ENCODE assay signal across 8 cellular contexts in the genomic region with DNA sequence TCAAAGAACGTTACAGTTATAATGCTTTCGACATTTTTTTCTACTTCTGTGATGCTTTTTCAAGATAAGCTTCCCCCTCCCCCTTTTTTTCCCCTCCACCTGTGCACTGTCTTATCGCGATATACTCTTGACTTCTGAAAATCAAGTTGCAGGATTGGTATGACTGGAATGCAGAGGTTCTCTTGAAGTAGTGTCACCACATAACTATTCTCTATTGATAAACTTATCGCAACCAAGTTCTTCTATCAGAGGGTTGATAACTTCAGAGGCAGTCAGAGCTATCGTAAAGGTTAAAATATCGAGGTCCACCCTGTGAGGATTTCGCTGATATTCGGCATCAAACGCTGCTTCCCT. TPM values are rescaled to one million over a fixed set of nuclear protein-coding genes. Genes with fewer than 3 reads are reported as not detected.
A peak's percentile ranks its signal among the peaks of the same experiment; 100 is the strongest.
DNase-seq lines count a peak whose midpoint lies in the region; ATAC-seq and TF ChIP-seq lines count a peak whose summit lies in the region.

No MANE protein-coding gene starts in this region.

- H3K9me3 Mint-ChIP-seq in GM23338: no peaks in the 10 kb centered on the region

- peak; percentile 79 for DNase-seq in GM23338 (ENCODE audit: low spot score)
- DNase-seq in RWPE1 (ENCODE audit: low spot score): peak; percentile 66
- DNase-seq in epithelial cell of proximal tubule (ENCODE audit: low read depth): peak; percentile 58
- DNase-seq in ecto neural progenitor cell (ENCODE audit: low spot score): no peak
- no peak for DNase-seq in activated CD4-positive, alpha-beta T cell treated with anti-CD3 and anti-CD28 coated beads for 48 hours

- peak overlapping the region; percentile 92 for H3K4me3 Mint-ChIP-seq in GM23338

- CTCF ChIA-PET in RWPE1 (lab: Yijun Ruan, JAX): interaction anchor here (0.6 to 1.5 kb wide), 4 partner anchors 15 to 547 kb away, joined by 3 to 5 read pairs (median 4); no protein-coding TSS in a partner anchor

- POLR2A ChIA-PET in RWPE1 (lab: Yijun Ruan, JAX; ENCODE audit: low non-redundant PET): no interaction called here

- no peak overlapping the region for H3K27ac ChIP-seq in GM23338 (ENCODE audit: low read depth)
- H3K27ac ChIP-seq in RWPE1: peak overlapping the region; percentile 84
- H3K27ac ChIP-seq in parathyroid adenoma: peak overlapping the region; percentile 83

- H3K4me3 ChIP-seq in GM23338 (peak overlapping the region; percentile 69), epithelial cell of proximal tubule (ENCODE audit: low read depth, low read length) (peak overlapping the region; percentile 78), parathyroid adenoma (ENCODE audit: low read depth, low read length) (peak overlapping the region; percentile 82)

- peaks cover 27% of the 10 kb centered on the region for H3K4me1 Mint-ChIP-seq in GM23338

- no peak overlapping the region for H3K9ac ChIP-seq in parathyroid adenoma

- H3K27me3 ChIP-seq in GM23338 (ENCODE audit: insufficient read depth): no peaks in the 10 kb centered on the region
- no peaks in the 10 kb centered on the region for H3K27me3 ChIP-seq in parathyroid adenoma (ENCODE audit: control insufficient read depth, insufficient read depth, low read length)

- H3K9me2 ChIP-seq in GM23338 (ENCODE audit: insufficient read depth): no peaks in the 10 kb centered on the region

- peaks cover 14% of the 10 kb centered on the region for H3K27me3 Mint-ChIP-seq in GM23338 (ENCODE audit: insufficient read depth, low read depth, poor library complexity)

- peaks cover 8% of the 10 kb centered on the region for H3K79me2 ChIP-seq in GM23338 (replicated peaks; ENCODE audit: insufficient read depth)
- peaks cover 11% of the 10 kb centered on the region for H3K79me2 ChIP-seq in parathyroid adenoma

- H3F3A ChIP-seq in GM23338 (replicated peaks; ENCODE audit: low read depth): no peaks in the 10 kb centered on the region

- peak; percentile 20 for ATAC-seq in GM23338
- ATAC-seq in HG03097 (IDR thresholded peaks at IDR 0.05; ENCODE audit: low FRiP score, unreplicated experiment): no peak
- ATAC-seq in HG02970 (IDR thresholded peaks at IDR 0.05; ENCODE audit: low FRiP score, unreplicated experiment): no peak

- H3K27ac Mint-ChIP-seq in GM23338: peak overlapping the region; percentile 85

- H3K4me1 ChIP-seq in GM23338 (ENCODE audit: insufficient read depth): peaks cover 7% of the 10 kb centered on the region
- H3K4me1 ChIP-seq in parathyroid adenoma: peaks cover 6% of the 10 kb centered on the region

- peak overlapping the region; percentile 76 for H3K4me2 ChIP-seq in GM23338
- H3K4me2 ChIP-seq in parathyroid adenoma (ENCODE audit: low read length): peak overlapping the region; percentile 81

- no peak for TF ChIP-seq CTCF in GM23338 (conservative IDR thresholded peaks at IDR 0.05; ENCODE audit: low read depth in 2 of 2)
- TF ChIP-seq CTCF in RWPE1 (conservative IDR thresholded peaks at IDR 0.05; ENCODE audit: low read depth): no peak
- TF ChIP-seq CTCF in epithelial cell of proximal tubule (conservative IDR thresholded peaks at IDR 0.05; ENCODE audit: low read depth, low read length): no peak
- TF ChIP-seq CTCF in parathyroid adenoma (IDR thresholded peaks at IDR 0.05): no peak

- no peaks in the 10 kb centered on the region for H3K9me3 ChIP-seq in parathyroid adenoma (ENCODE audit: control insufficient read depth, low read length)

- H3K36me3 Mint-ChIP-seq in GM23338 (ENCODE audit: low read depth): peaks cover 6% of the 10 kb centered on the region; the same call in 1 of the 3 replicates

- H4K20me1 ChIP-seq in GM23338 (replicated peaks; ENCODE audit: insufficient read depth): no peaks in the 10 kb centered on the region; the same call in 1 of the 2 replicates

- no peak overlapping the region for H2AFZ ChIP-seq in GM23338
- peak overlapping the region; percentile 77 for H2AFZ ChIP-seq in parathyroid adenoma

- H3K36me3 ChIP-seq in GM23338 (ENCODE audit: insufficient read depth) (no peaks in the 10 kb centered on the region), parathyroid adenoma (ENCODE audit: control insufficient read depth, insufficient read depth, low read length) (no peaks in the 10 kb centered on the region)

TF ChIP-seq in GM23338, 12 proteins besides CTCF, POLR2A, EP300 and RAD21:
- TF ChIP-seq CREB1 (CRISPR knock-in tag; IDR thresholded peaks at IDR 0.05; ENCODE audit: low read depth): peak; percentile 28; the same call in 1 of the 2 replicates
- TF ChIP-seq, protein P1, sequence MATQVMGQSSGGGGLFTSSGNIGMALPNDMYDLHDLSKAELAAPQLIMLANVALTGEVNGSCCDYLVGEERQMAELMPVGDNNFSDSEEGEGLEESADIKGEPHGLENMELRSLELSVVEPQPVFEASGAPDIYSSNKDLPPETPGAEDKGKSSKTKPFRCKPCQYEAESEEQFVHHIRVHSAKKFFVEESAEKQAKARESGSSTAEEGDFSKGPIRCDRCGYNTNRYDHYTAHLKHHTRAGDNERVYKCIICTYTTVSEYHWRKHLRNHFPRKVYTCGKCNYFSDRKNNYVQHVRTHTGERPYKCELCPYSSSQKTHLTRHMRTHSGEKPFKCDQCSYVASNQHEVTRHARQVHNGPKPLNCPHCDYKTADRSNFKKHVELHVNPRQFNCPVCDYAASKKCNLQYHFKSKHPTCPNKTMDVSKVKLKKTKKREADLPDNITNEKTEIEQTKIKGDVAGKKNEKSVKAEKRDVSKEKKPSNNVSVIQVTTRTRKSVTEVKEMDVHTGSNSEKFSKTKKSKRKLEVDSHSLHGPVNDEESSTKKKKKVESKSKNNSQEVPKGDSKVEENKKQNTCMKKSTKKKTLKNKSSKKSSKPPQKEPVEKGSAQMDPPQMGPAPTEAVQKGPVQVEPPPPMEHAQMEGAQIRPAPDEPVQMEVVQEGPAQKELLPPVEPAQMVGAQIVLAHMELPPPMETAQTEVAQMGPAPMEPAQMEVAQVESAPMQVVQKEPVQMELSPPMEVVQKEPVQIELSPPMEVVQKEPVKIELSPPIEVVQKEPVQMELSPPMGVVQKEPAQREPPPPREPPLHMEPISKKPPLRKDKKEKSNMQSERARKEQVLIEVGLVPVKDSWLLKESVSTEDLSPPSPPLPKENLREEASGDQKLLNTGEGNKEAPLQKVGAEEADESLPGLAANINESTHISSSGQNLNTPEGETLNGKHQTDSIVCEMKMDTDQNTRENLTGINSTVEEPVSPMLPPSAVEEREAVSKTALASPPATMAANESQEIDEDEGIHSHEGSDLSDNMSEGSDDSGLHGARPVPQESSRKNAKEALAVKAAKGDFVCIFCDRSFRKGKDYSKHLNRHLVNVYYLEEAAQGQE (IDR thresholded peaks at IDR 0.05; ENCODE audit: unreplicated experiment): no peak

RNA-seq across cellular contexts. Expression of a gene that starts 0.8 kb away (rescaled TPM):
- 22.8 and 25.2 TPM in 2 replicates for total RNA-seq in GM23338 (2014; rRNA removed; shearing (Covaris generic))
- polyA plus RNA-seq in GM23338 (2016; fragmentation: Nextera tagmentation; extraction: Ambion mirVana): 24.4 and 24.6 TPM in 2 replicates
- total RNA-seq in epithelial cell of proximal tubule: 12.3 and 20.8 TPM in 2 replicates

RNA-seq across cellular contexts. Expression of a gene that starts 6.5 kb away (rescaled TPM):
- total RNA-seq in GM23338 (2014; rRNA removed; shearing (Covaris generic)): 2.5 and 4.7 TPM in 2 replicates
- 4.1 and 4.6 TPM in 2 replicates for polyA plus RNA-seq in GM23338 (2016; fragmentation: Nextera tagmentation; extraction: Ambion mirVana)
- total RNA-seq in epithelial cell of proximal tubule: 1.8 and 2.0 TPM in 2 replicates

RNA-seq across cellular contexts. Expression of a gene that starts 24.2 kb away (rescaled TPM):
- total RNA-seq in GM23338 (2014; rRNA removed; shearing (Covaris generic)): 8.7 and 13.8 TPM in 2 replicates
- polyA plus RNA-seq in GM23338 (2016; fragmentation: Nextera tagmentation; extraction: Ambion mirVana): 8.0 and 12.4 TPM in 2 replicates
- 0.17 TPM in 1 of 2 replicates, not detected in the other for total RNA-seq in epithelial cell of proximal tubule

RNA-seq across cellular contexts. Expression of a gene that starts 40.4 kb away (rescaled TPM):
- total RNA-seq in GM23338 (2014; rRNA removed; shearing (Covaris generic)): 15.6 and 19.1 TPM in 2 replicates
- 9.8 and 9.9 TPM in 2 replicates for polyA plus RNA-seq in GM23338 (2016; fragmentation: Nextera tagmentation; extraction: Ambion mirVana)
- total RNA-seq in epithelial cell of proximal tubule: 2.9 and 4.1 TPM in 2 replicates

RNA-seq across cellular contexts. Expression of a gene that starts 58.5 kb away (rescaled TPM):
- 119 and 120 TPM in 2 replicates for total RNA-seq in GM23338 (2014; rRNA removed; shearing (Covaris generic))
- 139 and 145 TPM in 2 replicates for polyA plus RNA-seq in GM23338 (2016; fragmentation: Nextera tagmentation; extraction: Ambion mirVana)
- total RNA-seq in epithelial cell of proximal tubule: 98.1 and 146 TPM in 2 replicates

Comparison
In these comparisons a context has a peak if more than half of its experiments do, and no peak if none do; other contexts are left out.
1. DNase-seq: peak in GM23338 (single experiment), RWPE1 (single experiment) and epithelial cell of proximal tubule (single experiment); none in ecto neural progenitor cell (single experiment) and activated CD4-positive, alpha-beta T cell treated with anti-CD3 and anti-CD28 coated beads for 48 hours (single experiment).
2. Peak in every context shown above with its lines, with median percentiles within 50 percentile points of each other: H3K4me3 ChIP-seq.